In genomic region chr7:6621195-6622128, GRCh38 we compare ENCODE assay signal across 14 cellular contexts. TPM values are rescaled to one million over a fixed set of nuclear protein-coding genes. Genes with fewer than 3 reads are reported as not detected.
DNase-seq lines count a peak whose midpoint lies in the region; ATAC-seq, FAIRE-seq and TF ChIP-seq lines count a peak whose summit lies in the region.
"Had no signal": no experiment of that assay in that cellular context is flagged by ENCODE, and none has a peak within 500 bp of the region (broad histone marks: within the 10 kb centered on the region; RNA-seq: fewer than 3 reads in every experiment).

No MANE protein-coding gene starts in this region.

- TF ChIP-seq CTCF in brain microvascular endothelial cell (IDR thresholded peaks at IDR 0.05; ENCODE audit: low read depth, low read length, missing control alignments) (no peak), heart right ventricle (IDR thresholded peaks at IDR 0.05) (no peak)

- no peak for TF ChIP-seq POLR2A in GM12891 (IDR thresholded peaks at IDR 0.05; ENCODE audit: low read depth, low read length)

- H3K27ac ChIP-seq in brain microvascular endothelial cell, result no peak overlapping the region
- no peak overlapping the region for H3K27ac ChIP-seq in heart right ventricle
- H3K27ac ChIP-seq: ascending aorta, thyroid gland had no signal

- intact Hi-C loops in heart right ventricle (cut with DNase I), result no loop called here

- WGBS in heart right ventricle, 2 donors, result 92 to 94% methylated on average over 20 of the region's 20 CpGs

- DNase-seq in CD1c-positive myeloid dendritic cell (ENCODE audit: extremely low spot score), result peak; percentile 21
- no peak for DNase-seq in GM12891 (ENCODE audit: insufficient read length, low spot score)
- DNase-seq in RPMI8226, result peak; percentile 79
- peak; percentile 11 for DNase-seq in myocyte (ENCODE audit: low read depth)
- DNase-seq in brain microvascular endothelial cell, result no peak
- no peak for DNase-seq in heart right ventricle
- DNase-seq: activated T-cell treated with anti-CD3 and anti-CD28 coated beads, Interleukin-2, amount 50 U/mL, for 1 hour; NCI-H1436 treated with DMSO at 0.1 percent for 48 hours; NCI-H524; thyroid gland had no signal

- H3K27me3 ChIP-seq in brain microvascular endothelial cell (replicated peaks), result no peaks in the 10 kb centered on the region
- H3K27me3 ChIP-seq in heart right ventricle, result peaks cover 0 to 6% (median 0%) of the 10 kb centered on the region in 7 donors
- H3K27me3 ChIP-seq: ascending aorta, thyroid gland had no signal

- in situ Hi-C loops in brain microvascular endothelial cell (cut with HindIII; ENCODE audit: low pct_ligation_motif_present, low sequenced_read_pairs), result no loop called here

- no peak overlapping the region for H3K4me3 ChIP-seq in brain microvascular endothelial cell (ENCODE audit: low read depth, low read length)
- no peak overlapping the region for H3K4me3 ChIP-seq in heart right ventricle
- H3K4me3 ChIP-seq: ascending aorta, thyroid gland had no signal

- peak; percentile 89 for FAIRE-seq in GM12891 (lab: Jason Lieb, UNC)

- H3K36me3 ChIP-seq in brain microvascular endothelial cell (replicated peaks) (no peaks in the 10 kb centered on the region), heart right ventricle (peaks cover 0 to 66% (median 8%) of the 10 kb centered on the region in 9 donors)

- ATAC-seq in heart right ventricle (no peak), GM18502 (IDR thresholded peaks at IDR 0.05; ENCODE audit: poor library complexity, unreplicated experiment) (no peak), GM18867 (IDR thresholded peaks at IDR 0.05; ENCODE audit: unreplicated experiment) (no peak)
- ATAC-seq: activated CD4-positive, CD25-positive, alpha-beta regulatory T cell treated with anti-CD3 and anti-CD28 coated beads, Interleukin-2, amount 50 U/mL, for 24 hours had no signal

- peaks cover 0 to 5% (median 3%) of the 10 kb centered on the region in 9 donors for H3K4me1 ChIP-seq in heart right ventricle

- no peaks in the 10 kb centered on the region for H3K9me3 ChIP-seq in heart right ventricle
- H3K9me3 ChIP-seq: ascending aorta, thyroid gland had no signal

TF ChIP-seq in GM12891, 5 proteins besides CTCF, POLR2A, EP300 and RAD21:
- TF ChIP-seq SPI1 (IDR thresholded peaks at IDR 0.05; ENCODE audit: low read depth, low read length) (peak; percentile 78), POU2F2 (IDR thresholded peaks at IDR 0.05; ENCODE audit: low read depth, low read length) (no peak), PAX5 (IDR thresholded peaks at IDR 0.05; ENCODE audit: insufficient read depth, low read length, severe bottlenecking) (no peak), TAF1 (IDR thresholded peaks at IDR 0.05; ENCODE audit: low read depth, low read length) (no peak), POLR2AphosphoS5 (IDR thresholded peaks at IDR 0.05; ENCODE audit: low read depth, low read length) (no peak)

RNA-seq across cellular contexts. Expression of gene ZNF853, which starts 6.1 kb away (rescaled TPM):
- polyA plus RNA-seq in GM12891 (2012; ENCODE audit: low read depth, missing spikeins), result 0.26 TPM
- total RNA-seq in myocyte (1.0 and 1.9 TPM in 2 replicates), heart right ventricle (10 to 100 TPM in 8 of 10 donors, 1 to 10 TPM in 2; 8.8 to 16.3 (median 13.9) TPM)
- 4.7 TPM for polyA plus RNA-seq in myocyte (2012)
- polyA plus RNA-seq in heart right ventricle, result 1 to 10 TPM; 1.2 to 3.5 TPM

RNA-seq across cellular contexts. Expression of gene ZNF316, which starts 15.7 kb away (rescaled TPM):
- 13.6 TPM for polyA plus RNA-seq in GM12891 (2012; ENCODE audit: low read depth, missing spikeins)
- total RNA-seq in myocyte (33.7 and 40.8 TPM in 2 replicates), heart right ventricle (10 to 100 TPM in 8 of 10 donors, 1 to 10 TPM in 2; 9.8 to 20.1 (median 14.0) TPM)
- 35.3 TPM for polyA plus RNA-seq in myocyte (2012)
- 10 to 100 TPM in 1 of 2 donors, 1 to 10 TPM in 1; 7.6 to 20.8 TPM for polyA plus RNA-seq in heart right ventricle

RNA-seq across cellular contexts. Expression of gene INTS15, which starts 31.6 kb away (rescaled TPM):
- polyA plus RNA-seq in GM12891 (2012; ENCODE audit: low read depth, missing spikeins), result 17.1 TPM
- total RNA-seq in myocyte, result 26.2 and 33.3 TPM in 2 replicates
- polyA plus RNA-seq in myocyte (2012), result 25.8 TPM
- 10 to 100 TPM in 9 of 10 donors, 1 to 10 TPM in 1; 9.8 to 22.0 (median 13.5) TPM for total RNA-seq in heart right ventricle
- polyA plus RNA-seq in heart right ventricle, result 10 to 100 TPM; 10.2 to 12.7 TPM

RNA-seq across cellular contexts. Expression of gene ZDHHC4, which starts 44.2 kb away (rescaled TPM):
- 22.3 TPM for polyA plus RNA-seq in GM12891 (2012; ENCODE audit: low read depth, missing spikeins)
- total RNA-seq in myocyte (84.3 and 103 TPM in 2 replicates), heart right ventricle (10 to 100 TPM; 29.7 to 53.5 (median 43.3) TPM)
- 84.0 TPM for polyA plus RNA-seq in myocyte (2012)
- 10 to 100 TPM; 25.5 to 54.2 TPM for polyA plus RNA-seq in heart right ventricle

Comparison
In these comparisons a context has a peak if more than half of its experiments do, and no peak if none do; other contexts are left out.
1. DNase-seq: peak in CD1c-positive myeloid dendritic cell (single experiment), RPMI8226 (single experiment) and myocyte (single experiment); none in GM12891 (single experiment), brain microvascular endothelial cell (single experiment) and heart right ventricle (0 of 2).